Comparison of ENCODE assay signal across 11 cellular contexts in the genomic region with DNA sequence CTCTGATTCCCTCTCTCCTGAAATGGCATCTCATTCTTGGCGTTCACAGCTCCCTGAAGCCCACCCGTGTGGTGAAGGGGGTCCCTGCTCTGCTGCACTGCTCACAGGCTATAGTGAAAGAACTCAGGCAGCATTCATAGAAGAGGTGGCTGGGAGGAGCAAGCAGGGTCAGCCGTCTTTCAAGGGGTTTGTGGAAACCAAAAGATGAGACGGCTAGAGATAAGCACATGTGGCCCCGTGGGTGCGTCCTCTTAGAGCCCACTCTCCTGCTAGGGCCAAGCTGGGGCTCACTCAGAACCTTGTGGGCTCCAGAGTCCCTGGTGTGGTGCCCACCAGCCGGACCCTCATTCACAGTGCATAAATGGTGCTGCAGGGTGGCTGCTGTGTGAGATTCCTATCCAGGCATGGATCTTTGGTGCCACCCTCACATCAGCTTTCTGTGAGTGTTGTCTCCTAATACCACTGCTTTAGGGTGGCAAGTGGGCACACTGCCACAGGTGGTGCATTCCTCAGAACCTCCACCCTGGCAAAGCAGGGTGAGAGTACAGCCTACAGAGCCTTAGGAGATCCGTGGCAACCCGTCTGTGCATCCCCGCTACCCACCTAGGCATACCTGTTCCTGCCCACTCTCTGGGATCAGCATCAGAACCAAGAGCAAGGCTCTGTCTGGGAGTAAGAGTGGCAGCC. TPM values are rescaled to one million over a fixed set of nuclear protein-coding genes. Genes with fewer than 3 reads are reported as not detected.
A peak's percentile ranks its signal among the peaks of the same experiment; 100 is the strongest.
DNase-seq lines count a peak whose midpoint lies in the region; ATAC-seq, FAIRE-seq and TF ChIP-seq lines count a peak whose summit lies in the region.
"Had no signal": no experiment of that assay in that cellular context is flagged by ENCODE, and none has a peak within 500 bp of the region (broad histone marks: within the 10 kb centered on the region; RNA-seq: fewer than 3 reads in every experiment).

No MANE protein-coding gene starts in this region.

- H3K36me3 ChIP-seq in MM.1S (replicated peaks; ENCODE audit: insufficient read depth, low read length) (no peaks in the 10 kb centered on the region), breast epithelium (no peaks in the 10 kb centered on the region), upper lobe of right lung (no peaks in the 10 kb centered on the region)

- H3K9ac ChIP-seq in MM.1S (ENCODE audit: low read length) = peak overlapping the region; percentile 54

- peaks cover 33% of the 10 kb centered on the region for H3F3A ChIP-seq in MM.1S (ENCODE audit: insufficient read depth, low read length)

- TF ChIP-seq POLR2A in A549 (IDR thresholded peaks at IDR 0.05; ENCODE audit: low read length) (no peak), breast epithelium (IDR thresholded peaks at IDR 0.05) (no peak)

- TF ChIP-seq RAD21 in A549 (conservative IDR thresholded peaks at IDR 0.05 in 1 of 2, IDR thresholded peaks at IDR 0.05 in 1 of 2) = no peak

- no peaks in the 10 kb centered on the region for H4K20me1 ChIP-seq in MM.1S (ENCODE audit: insufficient read depth, low read length)

- peaks cover 59% of the 10 kb centered on the region for H3K79me2 ChIP-seq in MM.1S (ENCODE audit: low read length)

- TF ChIP-seq CTCF in A549 (IDR thresholded peaks at IDR 0.05) = no peak
- no peak for TF ChIP-seq CTCF in MM.1S (IDR thresholded peaks at IDR 0.05; ENCODE audit: low read length)
- TF ChIP-seq CTCF in breast epithelium (IDR thresholded peaks at IDR 0.05) = no peak
- TF ChIP-seq CTCF in nephron (IDR thresholded peaks at IDR 0.05; ENCODE audit: unreplicated experiment in 3 of 3) = no peak
- no peak for TF ChIP-seq CTCF in upper lobe of right lung (IDR thresholded peaks at IDR 0.05)
- no peak for TF ChIP-seq CTCF in Calu3 (IDR thresholded peaks at IDR 0.05; ENCODE audit: unreplicated experiment)

- H3K4me2 ChIP-seq in A549 (peak overlapping the region; percentile 61), MM.1S (ENCODE audit: low read depth, low read length) (peak overlapping the region; percentile 70)

- WGBS in A549 (ENCODE audit: missing lambda C conversion rate) = 86% methylated on average over 10 of the region's 10 CpGs

- H3K4me3 Mint-ChIP-seq in nephron = no peak overlapping the region
- no peak overlapping the region for H3K4me3 Mint-ChIP-seq in Calu3 (ENCODE audit: low read depth, unreplicated experiment)
- H3K4me3 Mint-ChIP-seq: activated naive CD4-positive, alpha-beta T cell treated with anti-CD3 and anti-CD28 coated beads, Interleukin-2, amount 50 U/mL, for 24 hours; H9; type B pancreatic cell had no signal

- H3K27me3 ChIP-seq in MM.1S (replicated peaks; ENCODE audit: insufficient read depth, low read length) = no peaks in the 10 kb centered on the region
- no peaks in the 10 kb centered on the region for H3K27me3 ChIP-seq in breast epithelium
- no peaks in the 10 kb centered on the region for H3K27me3 ChIP-seq in upper lobe of right lung

- ATAC-seq in A549 (no peak), HG03354 (IDR thresholded peaks at IDR 0.05; ENCODE audit: poor library complexity, severe bottlenecking, unreplicated experiment) (no peak), upper lobe of right lung (no peak)

- H2AFZ ChIP-seq in MM.1S (ENCODE audit: low read length) = no peak overlapping the region

- no peaks in the 10 kb centered on the region for H3K9me3 Mint-ChIP-seq in nephron
- H3K9me3 Mint-ChIP-seq in Calu3 (ENCODE audit: low read depth, unreplicated experiment) = no peaks in the 10 kb centered on the region
- H3K9me3 Mint-ChIP-seq: activated naive CD4-positive, alpha-beta T cell treated with anti-CD3 and anti-CD28 coated beads, Interleukin-2, amount 50 U/mL, for 24 hours; H9; type B pancreatic cell had no signal

- intact Hi-C loops in breast epithelium (cut with DNase I; ENCODE audit: low total_unique reads) (no loop called here), upper lobe of right lung (cut with DNase I) (no loop called here), Calu3 (cut with micrococcal nuclease; ENCODE audit: unreplicated experiment) (no loop called here)

- POLR2A ChIA-PET in A549 (lab: Yijun Ruan, JAX) = interaction anchor here (1.3 to 2.2 kb wide), 2 partner anchors 11 to 44 kb away, joined by 4 to 7 read pairs; a partner anchor contains a TSS

- H3K4me3 ChIP-seq in A549 (no peak overlapping the region), MM.1S (ENCODE audit: low read length) (no peak overlapping the region), breast epithelium (no peak overlapping the region), upper lobe of right lung (no peak overlapping the region)

- H3K27ac ChIP-seq in A549 (peak overlapping the region; percentile 74 to 89), MM.1S (ENCODE audit: low read length) (peak overlapping the region; percentile 94), breast epithelium (peak overlapping the region; percentile 62 to 77), upper lobe of right lung (no peak overlapping the region)

- peaks cover 66% of the 10 kb centered on the region for H3K4me1 ChIP-seq in A549
- peaks cover 47% of the 10 kb centered on the region for H3K4me1 ChIP-seq in MM.1S (ENCODE audit: low read length)
- H3K4me1 ChIP-seq in breast epithelium = peaks cover 0 to 22% of the 10 kb centered on the region in 2 donors
- H3K4me1 ChIP-seq in upper lobe of right lung = peaks cover 30% of the 10 kb centered on the region

- no peaks in the 10 kb centered on the region for H3K9me2 ChIP-seq in MM.1S (replicated peaks; ENCODE audit: insufficient read depth, low read length)

- CTCF ChIA-PET in A549 (lab: Yijun Ruan, JAX) = interaction anchor here (0.9 to 7.4 kb wide), 8 partner anchors 11 to 457 kb away, joined by 3 to 68 read pairs (median 6); a partner anchor contains a TSS
- CTCF ChIA-PET in Calu3 (lab: Charles Lee) = interaction anchor here (2.5 kb wide), 1 partner anchor 13 kb away, joined by 6 read pairs; no protein-coding TSS in a partner anchor

- BruUV-seq in Calu3 (replicated peaks; lab: Mats Ljungman, UMichigan) = no TSS peak

- H3K36me3 Mint-ChIP-seq in nephron (ENCODE audit: low read depth) = no peaks in the 10 kb centered on the region
- H3K36me3 Mint-ChIP-seq in Calu3 (ENCODE audit: insufficient read depth, unreplicated experiment) = peaks cover 12% of the 10 kb centered on the region
- H3K36me3 Mint-ChIP-seq: activated naive CD4-positive, alpha-beta T cell treated with anti-CD3 and anti-CD28 coated beads, Interleukin-2, amount 50 U/mL, for 24 hours; type B pancreatic cell had no signal

- no peak for TF ChIP-seq EP300 in A549 (IDR thresholded peaks at IDR 0.05)

- peaks cover 38% of the 10 kb centered on the region for H3K4me1 Mint-ChIP-seq in nephron
- H3K4me1 Mint-ChIP-seq in Calu3 (ENCODE audit: low read depth, unreplicated experiment) = peaks cover 40% of the 10 kb centered on the region

- FAIRE-seq in A549 (lab: Jason Lieb, UNC) = no peak

- H3K27me3 Mint-ChIP-seq in nephron (ENCODE audit: low read depth) (no peaks in the 10 kb centered on the region), Calu3 (ENCODE audit: unreplicated experiment) (no peaks in the 10 kb centered on the region)
- H3K27me3 Mint-ChIP-seq: activated naive CD4-positive, alpha-beta T cell treated with anti-CD3 and anti-CD28 coated beads, Interleukin-2, amount 50 U/mL, for 24 hours; type B pancreatic cell had no signal

- DNase-seq in A549 (ENCODE audit: low read depth in 1 of 2, low spot score in 1 of 2) = no peak
- DNase-seq in MM.1S = no peak
- no peak for DNase-seq in breast epithelium (ENCODE audit: low spot score in 2 of 2)
- no peak for DNase-seq in upper lobe of right lung
- DNase-seq in Calu3 = no peak
- DNase-seq in stimulated activated CD4-positive, alpha-beta T cell treated with anti-CD3 and anti-CD28 coated beads, Interleukin-12 subunit alpha, Interleukin-12 subunit beta, amount 100 ng/mL, for 4 hours = no peak
- DNase-seq: H9 had no signal

- H3K9me3 ChIP-seq in A549 = no peaks in the 10 kb centered on the region
- no peaks in the 10 kb centered on the region for H3K9me3 ChIP-seq in MM.1S (replicated peaks; ENCODE audit: insufficient read depth, low read length)
- no peaks in the 10 kb centered on the region for H3K9me3 ChIP-seq in breast epithelium
- H3K9me3 ChIP-seq in upper lobe of right lung = no peaks in the 10 kb centered on the region

- H3K27ac Mint-ChIP-seq in nephron (peak overlapping the region; percentile 36 to 81 (median 71)), Calu3 (ENCODE audit: unreplicated experiment) (no peak overlapping the region)
- H3K27ac Mint-ChIP-seq: activated naive CD4-positive, alpha-beta T cell treated with anti-CD3 and anti-CD28 coated beads, Interleukin-2, amount 50 U/mL, for 24 hours; type B pancreatic cell had no signal

RNA-seq across cellular contexts. Expression of a gene that starts 11.2 kb away (rescaled TPM):
- 45.3 and 61.0 TPM in 2 replicates for polyA plus RNA-seq in A549 (2011; rRNA removed)
- 70.7 and 85.3 TPM in 2 replicates for polyA plus RNA-seq in A549 (2012; cell fraction: cytosol; rRNA removed)
- 165 and 233 TPM in 2 replicates for polyA plus RNA-seq in A549 (2012; cell fraction: nucleus; rRNA removed)
- 39.2 to 55.6 TPM (median 47.1 TPM) in 3 replicates for polyA plus RNA-seq in A549 (2017; fragmentation: RNase III; extraction: RNeasy Plus Mini Kit Qiagen cat#74134 plus additional on column Dnase treatment)
- polyA minus RNA-seq in A549 (2011; rRNA and poly(A)+ RNA removed) = 66.1 and 79.1 TPM in 2 replicates
- 10 to 100 TPM in 2 of 3 donors, 1 to 10 TPM in 1; 6.6 to 72.8 (median 56.9) TPM for total RNA-seq in breast epithelium
- 48.7 TPM for total RNA-seq in upper lobe of right lung
- total RNA-seq in Calu3 (2022) = 67.3 and 73.0 TPM in 2 replicates

RNA-seq across cellular contexts. Expression of a gene that starts 43.8 kb away (rescaled TPM):
- polyA plus RNA-seq in A549 (2011; rRNA removed) (84.1 and 130 TPM in 2 replicates), A549 (2017; fragmentation: RNase III; extraction: RNeasy Plus Mini Kit Qiagen cat#74134 plus additional on column Dnase treatment) (119 to 124 TPM (median 120 TPM) in 3 replicates)
- 187 and 202 TPM in 2 replicates for polyA plus RNA-seq in A549 (2012; cell fraction: cytosol; rRNA removed)
- 190 and 198 TPM in 2 replicates for polyA plus RNA-seq in A549 (2012; cell fraction: nucleus; rRNA removed)
- polyA minus RNA-seq in A549 (2011; rRNA and poly(A)+ RNA removed) = 47.5 and 53.3 TPM in 2 replicates
- total RNA-seq in breast epithelium (10 to 100 TPM; 30.2 to 61.3 (median 49.5) TPM), upper lobe of right lung (62.8 TPM), Calu3 (2022) (82.8 and 86.7 TPM in 2 replicates)

RNA-seq across cellular contexts. Expression of a gene that starts 44.1 kb away (rescaled TPM):
- polyA plus RNA-seq in A549 (2011; rRNA removed) (5.4 and 5.7 TPM in 2 replicates), A549 (2017; fragmentation: RNase III; extraction: RNeasy Plus Mini Kit Qiagen cat#74134 plus additional on column Dnase treatment) (3.8 to 5.1 TPM (median 4.4 TPM) in 3 replicates)
- 4.1 and 5.6 TPM in 2 replicates for polyA plus RNA-seq in A549 (2012; cell fraction: cytosol; rRNA removed)
- 7.8 and 8.5 TPM in 2 replicates for polyA plus RNA-seq in A549 (2012; cell fraction: nucleus; rRNA removed)
- polyA minus RNA-seq in A549 (2011; rRNA and poly(A)+ RNA removed) = 26.4 and 27.4 TPM in 2 replicates
- total RNA-seq in breast epithelium (1 to 10 TPM; 3.4 to 9.4 (median 7.5) TPM), upper lobe of right lung (11.2 TPM), Calu3 (2022) (17.5 and 20.3 TPM in 2 replicates)

RNA-seq across cellular contexts. Expression of a gene that starts 59.4 kb away (rescaled TPM):
- polyA plus RNA-seq in A549 (2011; rRNA removed) = 0.56 and 0.61 TPM in 2 replicates
- 0.20 and 0.22 TPM in 2 replicates for polyA plus RNA-seq in A549 (2012; cell fraction: cytosol; rRNA removed)
- 0.24 and 0.28 TPM in 2 replicates for polyA plus RNA-seq in A549 (2012; cell fraction: nucleus; rRNA removed)
- polyA plus RNA-seq in A549 (2017; fragmentation: RNase III; extraction: RNeasy Plus Mini Kit Qiagen cat#74134 plus additional on column Dnase treatment) = 0.17 to 0.29 TPM (median 0.24 TPM) in 3 replicates
- polyA minus RNA-seq in A549 (2011; rRNA and poly(A)+ RNA removed) = 0.58 and 1.1 TPM in 2 replicates
- total RNA-seq in breast epithelium = under 1 TPM in 1 of 3 donors, not detected in 2; 0.15 TPM
- not detected for total RNA-seq in upper lobe of right lung
- total RNA-seq in Calu3 (2022) = 0.29 and 0.71 TPM in 2 replicates
- total RNA-seq: H9 had no signal
